In genomic region chr5:172187118-172188032, GRCh38 we compare ENCODE assay signal across 8 cellular contexts. TPM values are rescaled to one million over a fixed set of nuclear protein-coding genes. Genes with fewer than 3 reads are reported as not detected.
DNase-seq lines count a peak whose midpoint lies in the region; ATAC-seq and TF ChIP-seq lines count a peak whose summit lies in the region.

No MANE protein-coding gene starts in this region.

- H3K4me3 Mint-ChIP-seq in IgD-negative memory B cell, result peak overlapping the region; percentile 96 to 99 (median 98)

- peak overlapping the region; percentile 80 to 97 (median 89) for H3K27ac ChIP-seq in skin epidermis

- H3K9ac ChIP-seq in iPS-15b (ENCODE audit: low read depth, low read length), result peak overlapping the region; percentile 60

- peak overlapping the region; percentile 96 to 98 (median 98) for H3K27ac Mint-ChIP-seq in IgD-negative memory B cell

- peaks cover 4% of the 10 kb centered on the region for H3K4me1 ChIP-seq in iPS-15b (ENCODE audit: control insufficient read depth, insufficient read depth, low read length)

- H3K27me3 Mint-ChIP-seq in IgD-negative memory B cell, result no peaks in the 10 kb centered on the region

- H3K36me3 ChIP-seq in iPS-15b (ENCODE audit: control insufficient read depth, insufficient read depth, low read length), result peaks cover 3% of the 10 kb centered on the region

- no peaks in the 10 kb centered on the region for H3K9me3 ChIP-seq in iPS-15b (ENCODE audit: control insufficient read depth, insufficient read depth, low read length)

- peaks cover 24 to 29% (median 28%) of the 10 kb centered on the region in 3 donors for H3K4me1 Mint-ChIP-seq in IgD-negative memory B cell

- peak; percentile 28 for ATAC-seq in GM21576 (IDR thresholded peaks at IDR 0.05; ENCODE audit: unreplicated experiment)

- H3K27me3 ChIP-seq in iPS-15b (ENCODE audit: control insufficient read depth, insufficient read depth, low read length), result peaks cover 2% of the 10 kb centered on the region

- no peaks in the 10 kb centered on the region for H3K9me3 Mint-ChIP-seq in IgD-negative memory B cell

- DNase-seq in Daoy (ENCODE audit: low read depth) (peak; percentile 95), T-helper 9 cell (peak; percentile 64), astrocyte of the spinal cord (ENCODE audit: low read depth, low spot score) (peak; percentile 73), NCI-H2171 treated with DMSO at 0.1 percent for 48 hours (lab: John Stamatoyannopoulos, UW) (no peak)

- H3K4me3 ChIP-seq in astrocyte of the spinal cord (ENCODE audit: low read depth, low read length) (peak overlapping the region; percentile 92), iPS-15b (ENCODE audit: low read depth, low read length) (peak overlapping the region; percentile 91), skin epidermis (peak overlapping the region; percentile 61 to 94 (median 77))

- peaks cover 5% of the 10 kb centered on the region for H3K36me3 Mint-ChIP-seq in IgD-negative memory B cell

- in situ Hi-C loops in astrocyte of the spinal cord (cut with HindIII; ENCODE audit: low sequenced_read_pairs), result no loop called here

- TF ChIP-seq CTCF in astrocyte of the spinal cord (IDR thresholded peaks at IDR 0.05; ENCODE audit: low read depth, low read length), result peak; percentile 5

RNA-seq across cellular contexts. Expression of gene STK10, which starts 0.6 kb away (rescaled TPM):
- 18.5 and 20.7 TPM in 2 replicates for total RNA-seq in Daoy (2014; rRNA removed; shearing (Covaris generic))
- 87.9 TPM for polyA plus RNA-seq in IgD-negative memory B cell

RNA-seq across cellular contexts. Expression of gene EFCAB9, which starts 6.6 kb away (rescaled TPM):
- not detected in 2 replicates for total RNA-seq in Daoy (2014; rRNA removed; shearing (Covaris generic))
- not detected for polyA plus RNA-seq in IgD-negative memory B cell
